ENCODE assay signal across 1 cellular context in the genomic region with DNA sequence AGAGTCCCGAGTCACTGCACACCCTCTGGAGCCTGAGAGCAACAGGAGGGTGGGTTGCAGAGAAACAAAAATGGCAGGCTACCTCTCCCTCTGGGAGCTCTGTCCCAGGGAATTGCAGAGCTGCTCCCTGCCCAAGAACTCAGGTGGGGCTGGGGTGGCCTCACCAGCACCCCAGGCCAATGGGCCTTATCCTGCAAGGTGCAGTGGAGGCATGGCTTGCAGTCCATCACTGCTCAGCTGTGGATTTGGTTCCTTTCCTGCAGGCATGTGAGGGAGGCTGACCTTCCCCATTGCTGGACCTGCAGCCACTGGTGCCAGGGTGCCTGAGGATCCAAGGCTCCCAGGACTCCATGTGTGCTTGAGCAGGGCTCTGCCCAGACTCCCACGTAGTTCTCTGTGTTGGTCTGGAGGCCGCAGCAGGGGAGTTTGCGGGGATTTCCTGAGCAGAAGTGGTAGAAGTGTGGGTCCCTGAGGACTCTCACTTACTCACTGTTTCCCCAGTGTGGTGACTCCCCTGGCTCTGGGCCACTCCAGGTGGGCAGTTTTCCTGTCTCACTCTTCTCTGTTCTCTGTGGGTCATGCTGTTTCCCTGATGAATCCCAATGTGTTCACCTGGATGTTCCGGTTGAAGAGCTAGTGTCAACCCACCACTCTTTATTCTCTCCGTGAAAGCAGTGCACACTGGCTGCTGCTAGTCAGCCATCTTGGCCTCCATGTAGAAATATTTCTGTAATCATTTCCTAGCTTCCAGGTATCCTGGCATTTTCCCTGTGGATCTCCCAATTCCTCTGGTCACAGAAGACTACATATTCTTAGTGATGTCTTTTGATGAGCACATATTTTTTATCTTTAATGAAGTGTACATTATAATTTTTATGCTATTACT.
TF ChIP-seq lines count a peak whose summit lies in the region.

No MANE protein-coding gene starts in this region.

TF ChIP-seq in GM12878, 131 proteins besides CTCF, POLR2A, EP300 and RAD21 (continued from another document):
- peak; percentile 81; the same call in 1 of the 2 replicates for TF ChIP-seq ZBED1 (IDR thresholded peaks at IDR 0.05; ENCODE audit: borderline replicate concordance)
- no peak for TF ChIP-seq ASH2L (IDR thresholded peaks at IDR 0.05; ENCODE audit: borderline replicate concordance, low read depth)
- TF ChIP-seq MEF2A (IDR thresholded peaks at IDR 0.05; ENCODE audit: insufficient read depth, low read depth, low read length) = peak; percentile 87
- TF ChIP-seq TCF7 (IDR thresholded peaks at IDR 0.05; ENCODE audit: borderline replicate concordance) = peak; percentile 34; the same call in 1 of the 2 replicates
- no peak for TF ChIP-seq ZNF384 (IDR thresholded peaks at IDR 0.05; ENCODE audit: borderline replicate concordance, low read depth, low read length)
- TF ChIP-seq, protein P1, sequence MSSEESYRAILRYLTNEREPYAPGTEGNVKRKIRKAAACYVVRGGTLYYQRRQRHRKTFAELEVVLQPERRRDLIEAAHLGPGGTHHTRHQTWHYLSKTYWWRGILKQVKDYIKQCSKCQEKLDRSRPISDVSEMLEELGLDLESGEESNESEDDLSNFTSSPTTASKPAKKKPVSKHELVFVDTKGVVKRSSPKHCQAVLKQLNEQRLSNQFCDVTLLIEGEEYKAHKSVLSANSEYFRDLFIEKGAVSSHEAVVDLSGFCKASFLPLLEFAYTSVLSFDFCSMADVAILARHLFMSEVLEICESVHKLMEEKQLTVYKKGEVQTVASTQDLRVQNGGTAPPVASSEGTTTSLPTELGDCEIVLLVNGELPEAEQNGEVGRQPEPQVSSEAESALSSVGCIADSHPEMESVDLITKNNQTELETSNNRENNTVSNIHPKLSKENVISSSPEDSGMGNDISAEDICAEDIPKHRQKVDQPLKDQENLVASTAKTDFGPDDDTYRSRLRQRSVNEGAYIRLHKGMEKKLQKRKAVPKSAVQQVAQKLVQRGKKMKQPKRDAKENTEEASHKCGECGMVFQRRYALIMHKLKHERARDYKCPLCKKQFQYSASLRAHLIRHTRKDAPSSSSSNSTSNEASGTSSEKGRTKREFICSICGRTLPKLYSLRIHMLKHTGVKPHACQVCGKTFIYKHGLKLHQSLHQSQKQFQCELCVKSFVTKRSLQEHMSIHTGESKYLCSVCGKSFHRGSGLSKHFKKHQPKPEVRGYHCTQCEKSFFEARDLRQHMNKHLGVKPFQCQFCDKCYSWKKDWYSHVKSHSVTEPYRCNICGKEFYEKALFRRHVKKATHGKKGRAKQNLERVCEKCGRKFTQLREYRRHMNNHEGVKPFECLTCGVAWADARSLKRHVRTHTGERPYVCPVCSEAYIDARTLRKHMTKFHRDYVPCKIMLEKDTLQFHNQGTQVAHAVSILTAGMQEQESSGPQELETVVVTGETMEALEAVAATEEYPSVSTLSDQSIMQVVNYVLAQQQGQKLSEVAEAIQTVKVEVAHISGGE (CRISPR knock-in tag; IDR thresholded peaks at IDR 0.05) = no peak
- no peak for TF ChIP-seq NRF1 (conservative IDR thresholded peaks at IDR 0.05; ENCODE audit: low read depth, low read length)
- TF ChIP-seq KDM1A (IDR thresholded peaks at IDR 0.05; ENCODE audit: borderline replicate concordance) = no peak
- peak; percentile 86; the same call in 1 of the 2 replicates for TF ChIP-seq IRF4 (IDR thresholded peaks at IDR 0.05; ENCODE audit: low read depth, low read length)
- no peak for TF ChIP-seq ZNF592 (IDR thresholded peaks at IDR 0.05)
- TF ChIP-seq JUND (IDR thresholded peaks at IDR 0.05; ENCODE audit: low read depth, low read length) = no peak
- TF ChIP-seq SRF (IDR thresholded peaks at IDR 0.05; ENCODE audit: low read depth in 2 of 2, low read length in 2 of 2) = peak in 1 of 2 experiments; percentile 62; a peak in 2 of 4 replicates
- TF ChIP-seq, protein P2, sequence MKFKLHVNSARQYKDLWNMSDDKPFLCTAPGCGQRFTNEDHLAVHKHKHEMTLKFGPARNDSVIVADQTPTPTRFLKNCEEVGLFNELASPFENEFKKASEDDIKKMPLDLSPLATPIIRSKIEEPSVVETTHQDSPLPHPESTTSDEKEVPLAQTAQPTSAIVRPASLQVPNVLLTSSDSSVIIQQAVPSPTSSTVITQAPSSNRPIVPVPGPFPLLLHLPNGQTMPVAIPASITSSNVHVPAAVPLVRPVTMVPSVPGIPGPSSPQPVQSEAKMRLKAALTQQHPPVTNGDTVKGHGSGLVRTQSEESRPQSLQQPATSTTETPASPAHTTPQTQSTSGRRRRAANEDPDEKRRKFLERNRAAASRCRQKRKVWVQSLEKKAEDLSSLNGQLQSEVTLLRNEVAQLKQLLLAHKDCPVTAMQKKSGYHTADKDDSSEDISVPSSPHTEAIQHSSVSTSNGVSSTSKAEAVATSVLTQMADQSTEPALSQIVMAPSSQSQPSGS (IDR thresholded peaks at IDR 0.05; ENCODE audit: low read length) = peak; percentile 91
- no peak for TF ChIP-seq SUPT20H (IDR thresholded peaks at IDR 0.05; ENCODE audit: borderline replicate concordance, control insufficient read depth, low read depth, low read length)
- TF ChIP-seq WRNIP1 (IDR thresholded peaks at IDR 0.05; ENCODE audit: borderline replicate concordance, low read depth, low read length) = no peak
- TF ChIP-seq YY1 (IDR thresholded peaks at IDR 0.05; ENCODE audit: low read depth, low read length) = peak; percentile 79
- no peak; the same call in 1 of the 2 replicates for TF ChIP-seq LARP7 (IDR thresholded peaks at IDR 0.05)
- peak; percentile 98 for TF ChIP-seq EED (IDR thresholded peaks at IDR 0.05; ENCODE audit: low read depth)
- peak in 1 of 2 experiments; percentile 61; a peak in 1 of 3 replicates for TF ChIP-seq EGR1 (IDR thresholded peaks at IDR 0.05; ENCODE audit: borderline replicate concordance in 1 of 2, low read depth in 2 of 2, low read length in 2 of 2)
- no peak for TF ChIP-seq CREB1 (IDR thresholded peaks at IDR 0.05; ENCODE audit: low read depth)
- peak; percentile 93 for TF ChIP-seq FOXM1 (IDR thresholded peaks at IDR 0.05; ENCODE audit: low read depth, low read length)
- peak; percentile 88; the same call in 1 of the 2 replicates for TF ChIP-seq CBFB (IDR thresholded peaks at IDR 0.05; ENCODE audit: low read depth)
- TF ChIP-seq TCF12 (IDR thresholded peaks at IDR 0.05; ENCODE audit: low read depth, low read length) = peak; percentile 92
- peak; percentile 57 for TF ChIP-seq JUNB (IDR thresholded peaks at IDR 0.05)
- no peak for TF ChIP-seq HCFC1 (IDR thresholded peaks at IDR 0.05; ENCODE audit: low read length)
- TF ChIP-seq MYC (IDR thresholded peaks at IDR 0.05; ENCODE audit: insufficient read depth, insufficient read length, insufficient replicate concordance, low read length, severe bottlenecking) = no peak
- peak; percentile 61; the same call in 1 of the 2 replicates for TF ChIP-seq MLLT1 (IDR thresholded peaks at IDR 0.05)
- no peak for TF ChIP-seq TARDBP (IDR thresholded peaks at IDR 0.05; ENCODE audit: borderline replicate concordance)
- TF ChIP-seq ETV6 (conservative IDR thresholded peaks at IDR 0.05 in 1 of 2, IDR thresholded peaks at IDR 0.05 in 1 of 2; ENCODE audit: borderline replicate concordance in 1 of 2, low read depth in 1 of 2) = peak in 1 of 2 experiments; percentile 87; a peak in 2 of 4 replicates
- TF ChIP-seq ZNF274 (IDR thresholded peaks at IDR 0.05; ENCODE audit: insufficient read depth, insufficient read length) = no peak
- TF ChIP-seq GATAD2B (conservative IDR thresholded peaks at IDR 0.05; ENCODE audit: low read depth) = peak; percentile 86; the same call in 1 of the 2 replicates
- TF ChIP-seq SMAD1 (IDR thresholded peaks at IDR 0.05; ENCODE audit: low read depth, partially characterized antibody) = peak; percentile 65
- TF ChIP-seq ZNF207 (IDR thresholded peaks at IDR 0.05; ENCODE audit: borderline replicate concordance) = no peak
- no peak for TF ChIP-seq ZNF687 (IDR thresholded peaks at IDR 0.05)
- peak; percentile 82; the same call in 1 of the 2 replicates for TF ChIP-seq CBX5 (IDR thresholded peaks at IDR 0.05; ENCODE audit: low read depth)
- TF ChIP-seq MTA2 (IDR thresholded peaks at IDR 0.05; ENCODE audit: low read depth) = peak; percentile 89
- TF ChIP-seq, protein P3, sequence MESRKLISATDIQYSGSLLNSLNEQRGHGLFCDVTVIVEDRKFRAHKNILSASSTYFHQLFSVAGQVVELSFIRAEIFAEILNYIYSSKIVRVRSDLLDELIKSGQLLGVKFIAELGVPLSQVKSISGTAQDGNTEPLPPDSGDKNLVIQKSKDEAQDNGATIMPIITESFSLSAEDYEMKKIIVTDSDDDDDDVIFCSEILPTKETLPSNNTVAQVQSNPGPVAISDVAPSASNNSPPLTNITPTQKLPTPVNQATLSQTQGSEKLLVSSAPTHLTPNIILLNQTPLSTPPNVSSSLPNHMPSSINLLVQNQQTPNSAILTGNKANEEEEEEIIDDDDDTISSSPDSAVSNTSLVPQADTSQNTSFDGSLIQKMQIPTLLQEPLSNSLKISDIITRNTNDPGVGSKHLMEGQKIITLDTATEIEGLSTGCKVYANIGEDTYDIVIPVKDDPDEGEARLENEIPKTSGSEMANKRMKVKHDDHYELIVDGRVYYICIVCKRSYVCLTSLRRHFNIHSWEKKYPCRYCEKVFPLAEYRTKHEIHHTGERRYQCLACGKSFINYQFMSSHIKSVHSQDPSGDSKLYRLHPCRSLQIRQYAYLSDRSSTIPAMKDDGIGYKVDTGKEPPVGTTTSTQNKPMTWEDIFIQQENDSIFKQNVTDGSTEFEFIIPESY (IDR thresholded peaks at IDR 0.05) = no peak
- TF ChIP-seq IKZF2 (IDR thresholded peaks at IDR 0.05) = peak; percentile 94 to 97
- no peak for TF ChIP-seq POLR2AphosphoS5 (IDR thresholded peaks at IDR 0.05; ENCODE audit: low read length)
- peak; percentile 53 for TF ChIP-seq NR2F1 (conservative IDR thresholded peaks at IDR 0.05)
- no peak for TF ChIP-seq MYB (IDR thresholded peaks at IDR 0.05; ENCODE audit: borderline replicate concordance, low read depth, low read length)
- TF ChIP-seq NBN (IDR thresholded peaks at IDR 0.05) = 0 out of 2 replicates have a peak, but pooled peaks have one; percentile 64
- no peak for TF ChIP-seq MXI1 (IDR thresholded peaks at IDR 0.05; ENCODE audit: low read depth, low read length)
- 0 out of 2 replicates have a peak, but pooled peaks have one; percentile 82 for TF ChIP-seq TBL1XR1 (IDR thresholded peaks at IDR 0.05; ENCODE audit: low read depth, low read length)
